ENCODE assay signal across 13 cellular contexts in genomic region chr16:78761427-78761826, GRCh38.
A peak's percentile ranks its signal among the peaks of the same experiment; 100 is the strongest.
DNase-seq lines count a peak whose midpoint lies in the region; ATAC-seq and TF ChIP-seq lines count a peak whose summit lies in the region.
"Had no signal": no experiment of that assay in that cellular context is flagged by ENCODE, and none has a peak within 500 bp of the region (broad histone marks: within the 10 kb centered on the region; RNA-seq: fewer than 3 reads in every experiment).

No MANE protein-coding gene starts in this region.

- no peaks in the 10 kb centered on the region for H3K27me3 ChIP-seq in colonic mucosa
- H3K27me3 ChIP-seq in upper lobe of right lung = no peaks in the 10 kb centered on the region
- H3K27me3 ChIP-seq: SJCRH30, testis had no signal

- TF ChIP-seq CTCF in colonic mucosa (IDR thresholded peaks at IDR 0.05) = no peak
- no peak for TF ChIP-seq CTCF in upper lobe of right lung (IDR thresholded peaks at IDR 0.05)

- H3K4me1 Mint-ChIP-seq in activated T-helper 2 cell treated with anti-CD3 and anti-CD28 coated beads, Interferon-gamma antibody, Interleukin-2, Interleukin-4, amounts not matched to agents 10 μg/mL and 5 μg/mL and 100 μg/mL, durations not matched to agents 14 hours and 24 hours and 36 hours (ENCODE audit: low read depth) = peaks cover 4% of the 10 kb centered on the region

- H3K4me3 Mint-ChIP-seq in activated T-helper 2 cell treated with anti-CD3 and anti-CD28 coated beads, Interferon-gamma antibody, Interleukin-2, Interleukin-4, amounts not matched to agents 10 μg/mL and 5 μg/mL and 100 μg/mL, durations not matched to agents 14 hours and 24 hours and 36 hours (ENCODE audit: low read depth) = no peak overlapping the region

- no peaks in the 10 kb centered on the region for H3K36me3 ChIP-seq in colonic mucosa
- no peaks in the 10 kb centered on the region for H3K36me3 ChIP-seq in upper lobe of right lung
- H3K36me3 ChIP-seq: SJCRH30 had no signal

- intact Hi-C loops in activated T-helper 2 cell treated with anti-CD3 and anti-CD28 coated beads, Interferon-gamma antibody, Interleukin-2, Interleukin-4, amounts not matched to agents 10 μg/mL and 5 μg/mL and 100 μg/mL, durations not matched to agents 14 hours and 24 hours and 36 hours (cut with micrococcal nuclease) = loop anchor here (1.0 kb wide), 1 partner anchor 14 kb away; no protein-coding TSS in a partner anchor
- intact Hi-C loops in colonic mucosa (cut with DNase I) = no loop called here
- intact Hi-C loops in upper lobe of right lung (cut with DNase I) = no loop called here

- H3K9me3 ChIP-seq in colonic mucosa = no peaks in the 10 kb centered on the region
- H3K9me3 ChIP-seq in upper lobe of right lung = no peaks in the 10 kb centered on the region
- H3K9me3 ChIP-seq: SJCRH30, testis had no signal

- H3K27me3 Mint-ChIP-seq in activated T-helper 2 cell treated with anti-CD3 and anti-CD28 coated beads, Interferon-gamma antibody, Interleukin-2, Interleukin-4, amounts not matched to agents 10 μg/mL and 5 μg/mL and 100 μg/mL, durations not matched to agents 14 hours and 24 hours and 36 hours (ENCODE audit: low read depth) = peaks cover 11% of the 10 kb centered on the region

- no peak overlapping the region for H3K27ac ChIP-seq in colonic mucosa
- no peak overlapping the region for H3K27ac ChIP-seq in upper lobe of right lung
- H3K27ac ChIP-seq: 22Rv1, HL-60, SJCRH30, testis had no signal

- H3K36me3 Mint-ChIP-seq in activated T-helper 2 cell treated with anti-CD3 and anti-CD28 coated beads, Interferon-gamma antibody, Interleukin-2, Interleukin-4, amounts not matched to agents 10 μg/mL and 5 μg/mL and 100 μg/mL, durations not matched to agents 14 hours and 24 hours and 36 hours (ENCODE audit: low read depth) = no peaks in the 10 kb centered on the region

- H3K9me3 Mint-ChIP-seq in activated T-helper 2 cell treated with anti-CD3 and anti-CD28 coated beads, Interferon-gamma antibody, Interleukin-2, Interleukin-4, amounts not matched to agents 10 μg/mL and 5 μg/mL and 100 μg/mL, durations not matched to agents 14 hours and 24 hours and 36 hours = no peaks in the 10 kb centered on the region

- H3K4me1 ChIP-seq in colonic mucosa (no peaks in the 10 kb centered on the region), upper lobe of right lung (no peaks in the 10 kb centered on the region)
- H3K4me1 ChIP-seq: testis had no signal

- H3K27ac Mint-ChIP-seq in activated T-helper 2 cell treated with anti-CD3 and anti-CD28 coated beads, Interferon-gamma antibody, Interleukin-2, Interleukin-4, amounts not matched to agents 10 μg/mL and 5 μg/mL and 100 μg/mL, durations not matched to agents 14 hours and 24 hours and 36 hours = no peak overlapping the region

- H3K9ac ChIP-seq in colonic mucosa (ENCODE audit: low read depth in 2 of 2, low read length in 2 of 2) = no peak overlapping the region

- peak; percentile 41 for DNase-seq in NK-92 treated with Interleukin-12 subunit alpha and Interleukin-12 subunit beta, amount 100 ng/mL, for 24 hours (lab: John Stamatoyannopoulos, UW)
- no peak for DNase-seq in NK-92 (lab: John Stamatoyannopoulos, UW; ENCODE audit: unreplicated experiment)
- DNase-seq in stimulated activated CD8-positive, alpha-beta memory T cell treated with anti-CD3 and anti-CD28 coated beads, Interleukin-15, amount 100 ng/mL, for 48 hours (ENCODE audit: low read depth in 2 of 2) = peak; percentile 44 to 57
- DNase-seq in activated T-helper 2 cell treated with anti-CD3 and anti-CD28 coated beads, Interferon-gamma antibody, Interleukin-2, Interleukin-4, amounts not matched to agents 10 μg/mL and 5 μg/mL and 100 μg/mL, durations not matched to agents 14 hours and 24 hours and 36 hours (ENCODE audit: low spot score) = no peak
- DNase-seq in colonic mucosa = no peak
- DNase-seq in upper lobe of right lung = no peak
- DNase-seq: NCI-H2029, testis had no signal

- H3K4me3 ChIP-seq in colonic mucosa (no peak overlapping the region), upper lobe of right lung (no peak overlapping the region)
- H3K4me3 ChIP-seq: SJCRH30, testis had no signal

- ATAC-seq in GM21619 (IDR thresholded peaks at IDR 0.05; ENCODE audit: unreplicated experiment) = peak; percentile 93
- ATAC-seq in HG03196 (IDR thresholded peaks at IDR 0.05; ENCODE audit: unreplicated experiment) = peak; percentile 75
- no peak for ATAC-seq in upper lobe of right lung

Comparison
In these comparisons a context has a peak if more than half of its experiments do, and no peak if none do; other contexts are left out.
1. DNase-seq: peak in NK-92 treated with Interleukin-12 subunit alpha and Interleukin-12 subunit beta, amount 100 ng/mL, for 24 hours (single experiment) and stimulated activated CD8-positive, alpha-beta memory T cell treated with anti-CD3 and anti-CD28 coated beads, Interleukin-15, amount 100 ng/mL, for 48 hours (2 of 2); none in NK-92 (single experiment), activated T-helper 2 cell treated with anti-CD3 and anti-CD28 coated beads, Interferon-gamma antibody, Interleukin-2, Interleukin-4, amounts not matched to agents 10 μg/mL and 5 μg/mL and 100 μg/mL, durations not matched to agents 14 hours and 24 hours and 36 hours (single experiment), colonic mucosa (single experiment) and upper lobe of right lung (single experiment).